1 cellular context compared by ENCODE assay signal in genomic region chr1:23368562-23369334, GRCh38.
A peak's percentile ranks its signal among the peaks of the same experiment; 100 is the strongest.
TF ChIP-seq lines count a peak whose summit lies in the region.

No MANE protein-coding gene starts in this region.

TF ChIP-seq in K562, 482 proteins besides CTCF, POLR2A, EP300 and RAD21 (continued from another document and continues in another):
- peak; percentile 95 for TF ChIP-seq ZBTB7A (IDR thresholded peaks at IDR 0.05; ENCODE audit: borderline replicate concordance, control insufficient read depth, low read depth, low read length)
- peak; percentile 27; the same call in 1 of the 2 replicates for TF ChIP-seq E4F1 (CRISPR knock-in tag; IDR thresholded peaks at IDR 0.05; ENCODE audit: borderline replicate concordance)
- TF ChIP-seq BCLAF1 (IDR thresholded peaks at IDR 0.05; ENCODE audit: borderline replicate concordance in 1 of 2, control insufficient read depth in 1 of 2, low read depth in 2 of 2, low read length in 1 of 2): peak in 1 of 2 experiments; percentile 31; a peak in 1 of 4 replicates
- no peak for TF ChIP-seq ZNF57 (CRISPR knock-in tag; IDR thresholded peaks at IDR 0.05)
- TF ChIP-seq ZFP36 (IDR thresholded peaks at IDR 0.05; ENCODE audit: low read depth, low read length, partially characterized antibody): peak; percentile 23
- TF ChIP-seq ZNF707 (CRISPR knock-in tag; conservative IDR thresholded peaks at IDR 0.05): no peak
- peak; percentile 91 for TF ChIP-seq GMEB1 (CRISPR knock-in tag; IDR thresholded peaks at IDR 0.05)
- TF ChIP-seq MNT (conservative IDR thresholded peaks at IDR 0.05): peak; percentile 83 to 92
- peak; percentile 6; the same call in 1 of the 2 replicates for TF ChIP-seq TAF7 (tag; IDR thresholded peaks at IDR 0.05)
- peak; percentile 86 for TF ChIP-seq SUPT5H (IDR thresholded peaks at IDR 0.05)
- peak; percentile 92 for TF ChIP-seq CREB3L1 (IDR thresholded peaks at IDR 0.05; ENCODE audit: borderline replicate concordance, low read depth)
- peak; percentile 67; the same call in 1 of the 2 replicates for TF ChIP-seq SOX6 (IDR thresholded peaks at IDR 0.05)
- TF ChIP-seq KAT8 (IDR thresholded peaks at IDR 0.05; ENCODE audit: low read depth): no peak
- TF ChIP-seq GTF2B (IDR thresholded peaks at IDR 0.05; ENCODE audit: extremely low read depth, insufficient read length): no peak
- peak; percentile 67; the same call in 1 of the 2 replicates for TF ChIP-seq ZBTB40 (IDR thresholded peaks at IDR 0.05)
- no peak for TF ChIP-seq ZBTB40 (CRISPR knock-in tag; IDR thresholded peaks at IDR 0.05)
- TF ChIP-seq FOXP4 (CRISPR knock-in tag; IDR thresholded peaks at IDR 0.05; ENCODE audit: borderline replicate concordance): peak; percentile 58; the same call in 1 of the 2 replicates
- TF ChIP-seq HLTF (IDR thresholded peaks at IDR 0.05): peak; percentile 36; the same call in 1 of the 2 replicates
- peak; percentile 5; the same call in 1 of the 2 replicates for TF ChIP-seq PKNOX1 (IDR thresholded peaks at IDR 0.05)
- peak; percentile 55; the same call in 1 of the 2 replicates for TF ChIP-seq ZNF239 (CRISPR knock-in tag; IDR thresholded peaks at IDR 0.05)
- TF ChIP-seq NEUROD1 (IDR thresholded peaks at IDR 0.05; ENCODE audit: borderline replicate concordance, low read depth, low read length, partially characterized antibody): peak; percentile 11
- peak; percentile 85 for TF ChIP-seq ZBTB9 (CRISPR knock-in tag; IDR thresholded peaks at IDR 0.05)
- TF ChIP-seq C11orf30 (IDR thresholded peaks at IDR 0.05; ENCODE audit: low read depth): peak; percentile 77
- TF ChIP-seq ZNF551 (CRISPR knock-in tag; IDR thresholded peaks at IDR 0.05): no peak
- 0 out of 2 replicates have a peak, but pooled peaks have one; percentile 34 for TF ChIP-seq SREBF1 (IDR thresholded peaks at IDR 0.05; ENCODE audit: borderline replicate concordance, low read depth, low read length)
